9 cellular contexts compared by ENCODE assay signal in the genomic region with DNA sequence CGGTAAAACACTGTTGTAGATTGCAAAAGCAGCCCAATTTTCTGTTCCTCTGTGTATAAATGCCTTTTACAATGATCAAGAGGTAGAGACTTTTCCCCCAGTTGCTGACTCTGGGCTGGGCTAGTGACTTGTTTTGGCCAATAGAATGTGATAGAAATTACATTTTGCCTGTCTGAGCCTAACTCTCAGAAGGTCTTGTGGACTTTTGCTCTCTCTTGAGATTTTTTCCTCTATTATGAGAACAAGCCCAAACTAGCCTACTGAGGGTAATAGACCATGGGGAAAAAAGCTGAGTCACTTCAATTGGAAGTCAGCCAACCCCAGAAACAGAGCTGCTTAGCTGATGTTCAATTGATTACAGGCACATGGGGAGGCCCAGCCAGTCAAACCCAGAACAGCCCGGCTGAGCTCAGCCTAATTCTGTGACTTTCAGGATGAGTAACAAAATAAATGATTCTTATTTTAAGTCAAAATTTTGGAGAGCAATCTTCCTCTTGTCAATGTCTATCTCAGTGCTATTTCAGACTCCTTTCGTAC.
DNase-seq lines count a peak whose midpoint lies in the region; ATAC-seq, FAIRE-seq and TF ChIP-seq lines count a peak whose summit lies in the region.
"Had no signal": no experiment of that assay in that cellular context is flagged by ENCODE, and none has a peak within 500 bp of the region (broad histone marks: within the 10 kb centered on the region; RNA-seq: fewer than 3 reads in every experiment).

No MANE protein-coding gene starts in this region.

- no peak overlapping the region for H3K27ac Mint-ChIP-seq in activated naive CD4-positive, alpha-beta T cell treated with anti-CD3 and anti-CD28 coated beads, Interleukin-2, amount 50 U/mL, for 72 hours
- peak overlapping the region in 1 of 7 donors; percentile 2 for H3K27ac Mint-ChIP-seq in CD14-positive monocyte
- H3K27ac Mint-ChIP-seq: memory B cell had no signal

- no peak overlapping the region for H3K4me3 Mint-ChIP-seq in CD14-positive monocyte
- H3K4me3 Mint-ChIP-seq: memory B cell had no signal

- TF ChIP-seq CTCF in epithelial cell of esophagus (IDR thresholded peaks at IDR 0.05; ENCODE audit: insufficient read depth, low read depth, low read length, missing control alignments) (no peak), CD14-positive monocyte (IDR thresholded peaks at IDR 0.05) (no peak)

- H3K9me3 Mint-ChIP-seq in activated naive CD4-positive, alpha-beta T cell treated with anti-CD3 and anti-CD28 coated beads, Interleukin-2, amount 50 U/mL, for 72 hours: peaks cover 23 to 26% of the 10 kb centered on the region in 2 donors
- peaks cover 0 to 8% (median 2%) of the 10 kb centered on the region in 7 donors for H3K9me3 Mint-ChIP-seq in CD14-positive monocyte

- intact Hi-C loops in CD14-positive monocyte (cut with micrococcal nuclease): no loop called here

- peaks cover under 1 to 2% (median 1%) of the 10 kb centered on the region in 3 donors for H3K27me3 Mint-ChIP-seq in CD14-positive monocyte (ENCODE audit: low read depth in 3 of 3)
- H3K27me3 Mint-ChIP-seq: memory B cell had no signal

- peaks cover 22% of the 10 kb centered on the region for H3K4me1 Mint-ChIP-seq in CD14-positive monocyte

- peak; percentile 85 for FAIRE-seq in RCC 7860 (lab: Jason Lieb, UNC)

- H3K36me3 Mint-ChIP-seq in activated naive CD4-positive, alpha-beta T cell treated with anti-CD3 and anti-CD28 coated beads, Interleukin-2, amount 50 U/mL, for 72 hours: peaks cover 6 to 10% of the 10 kb centered on the region in 2 donors
- no peaks in the 10 kb centered on the region for H3K36me3 Mint-ChIP-seq in CD14-positive monocyte
- H3K36me3 Mint-ChIP-seq: memory B cell had no signal

- peak in 1 of 2 donors; percentile 57 for DNase-seq in activated naive CD4-positive, alpha-beta T cell treated with anti-CD3 and anti-CD28 coated beads, Interleukin-2, amount 50 U/mL, for 72 hours (ENCODE audit: low spot score in 2 of 2)
- no peak for DNase-seq in activated naive CD4-positive, alpha-beta T cell treated with Interleukin-2 at 50 U/mL for 16 hours
- DNase-seq in HuH-7 (ENCODE audit: low spot score) (peak; percentile 12), RCC 7860 (ENCODE audit: low spot score) (peak; percentile 77), epithelial cell of esophagus (ENCODE audit: low read depth) (peak; percentile 96), non-pigmented ciliary epithelial cell (ENCODE audit: low read depth) (peak; percentile 91), CD14-positive monocyte (ENCODE audit: low spot score) (no peak)

- ATAC-seq in activated naive CD4-positive, alpha-beta T cell treated with anti-CD3 and anti-CD28 coated beads, Interleukin-2, amount 50 U/mL, for 72 hours: peak; percentile 76 to 97
- ATAC-seq in GM21825 (IDR thresholded peaks at IDR 0.05; ENCODE audit: unreplicated experiment): peak; percentile 98

- no peak overlapping the region for H3K4me3 ChIP-seq in epithelial cell of esophagus (ENCODE audit: low read length)

Comparison
In these comparisons a context has a peak if more than half of its experiments do, and no peak if none do; other contexts are left out.
1. DNase-seq: peak in HuH-7 (single experiment), RCC 7860 (single experiment), epithelial cell of esophagus (single experiment) and non-pigmented ciliary epithelial cell (single experiment); none in activated naive CD4-positive, alpha-beta T cell treated with Interleukin-2 at 50 U/mL for 16 hours (single experiment) and CD14-positive monocyte (single experiment).